In genomic region chr10:70751356-70751755, GRCh38 we compare ENCODE assay signal across 25 cellular contexts. TPM values are rescaled to one million over a fixed set of nuclear protein-coding genes. Genes with fewer than 3 reads are reported as not detected.
"Had no signal": no experiment of that assay in that cellular context is flagged by ENCODE, and none has a peak within 500 bp of the region (broad histone marks: within the 10 kb centered on the region; RNA-seq: fewer than 3 reads in every experiment).

No MANE protein-coding gene starts in this region.

- H3K9me3 ChIP-seq: SJSA1 had no signal

- DNase-seq: Kasumi-1, MM.1S, NCI-H1092 treated with DMSO at 0.1 percent for 48 hours, NCI-H1436, NCI-H187, NCI-H2029, NCI-H2081 treated with DMSO at 0.1 percent for 48 hours, NCI-H2171, NCI-H226, NCI-H446, NCI-H510A, NCI-H524 treated with DMSO at 0.1 percent for 48 hours, NCI-H69, NCI-H774, RPMI8226, SIG-M5 had no signal

- H3K4me1 ChIP-seq: SJSA1 had no signal

- H3K27me3 Mint-ChIP-seq: IgD-negative memory B cell had no signal

- H3K4me3 Mint-ChIP-seq: IgD-negative memory B cell had no signal

- H3K4me3 ChIP-seq: K562, SJSA1, SK-N-MC had no signal

- H3K9me3 Mint-ChIP-seq: IgD-negative memory B cell had no signal

- H3K27ac ChIP-seq: HL-60, KMS-11, SJSA1, SK-N-MC had no signal

- H3K4me1 Mint-ChIP-seq: IgD-negative memory B cell had no signal

- H3K27me3 ChIP-seq: SJSA1 had no signal

- ATAC-seq: HepG2, K562 had no signal

- H3K36me3 ChIP-seq: SJSA1 had no signal

RNA-seq across cellular contexts. Expression of gene TBATA, which starts 33.8 kb away (rescaled TPM):
- total RNA-seq: HepG2, K562, M059J, Right ventricle myocardium superior, SJSA1 had no signal
